1 cellular context compared by ENCODE assay signal in the genomic region with DNA sequence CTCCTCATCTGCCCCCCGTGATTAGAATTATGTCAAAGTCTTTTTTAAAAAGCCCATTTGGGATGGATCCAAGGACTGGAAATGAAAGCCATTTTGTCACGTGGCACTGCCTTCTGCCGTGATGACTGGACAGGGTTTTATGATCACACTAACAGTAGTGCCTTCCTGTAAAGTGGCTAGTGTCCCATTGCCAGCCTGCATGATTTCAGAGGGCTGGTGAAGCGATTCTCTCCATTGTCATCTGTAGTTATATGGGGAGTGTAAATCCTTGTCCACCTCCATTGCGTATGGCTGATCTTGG.
TF ChIP-seq lines count a peak whose summit lies in the region.

No MANE protein-coding gene starts in this region.

TF ChIP-seq in A549, 52 proteins besides CTCF, POLR2A, EP300 and RAD21:
- TF ChIP-seq HEYL (CRISPR knock-in tag; IDR thresholded peaks at IDR 0.05) (no peak), CEBPB (IDR thresholded peaks at IDR 0.05) (no peak), ZSCAN20 (CRISPR knock-in tag; IDR thresholded peaks at IDR 0.05) (no peak), FOSB (CRISPR knock-in tag; IDR thresholded peaks at IDR 0.05) (no peak), SREBF2 (IDR thresholded peaks at IDR 0.05) (no peak), JUNB (IDR thresholded peaks at IDR 0.05) (no peak), ESRRA (IDR thresholded peaks at IDR 0.05; ENCODE audit: borderline replicate concordance, low read length) (no peak), KDM5A (IDR thresholded peaks at IDR 0.05) (no peak), RCOR1 (IDR thresholded peaks at IDR 0.05; ENCODE audit: low read depth, low read length) (no peak), JUN (IDR thresholded peaks at IDR 0.05) (no peak), HOXB5 (CRISPR knock-in tag; IDR thresholded peaks at IDR 0.05) (no peak), PHF8 (IDR thresholded peaks at IDR 0.05; ENCODE audit: borderline replicate concordance, low read depth) (no peak), NFE2L2 (conservative IDR thresholded peaks at IDR 0.05; ENCODE audit: low read length) (no peak), SMC3 (IDR thresholded peaks at IDR 0.05) (no peak), NR3C1 (IDR thresholded peaks at IDR 0.05) (no peak)
- TF ChIP-seq, protein P1, sequence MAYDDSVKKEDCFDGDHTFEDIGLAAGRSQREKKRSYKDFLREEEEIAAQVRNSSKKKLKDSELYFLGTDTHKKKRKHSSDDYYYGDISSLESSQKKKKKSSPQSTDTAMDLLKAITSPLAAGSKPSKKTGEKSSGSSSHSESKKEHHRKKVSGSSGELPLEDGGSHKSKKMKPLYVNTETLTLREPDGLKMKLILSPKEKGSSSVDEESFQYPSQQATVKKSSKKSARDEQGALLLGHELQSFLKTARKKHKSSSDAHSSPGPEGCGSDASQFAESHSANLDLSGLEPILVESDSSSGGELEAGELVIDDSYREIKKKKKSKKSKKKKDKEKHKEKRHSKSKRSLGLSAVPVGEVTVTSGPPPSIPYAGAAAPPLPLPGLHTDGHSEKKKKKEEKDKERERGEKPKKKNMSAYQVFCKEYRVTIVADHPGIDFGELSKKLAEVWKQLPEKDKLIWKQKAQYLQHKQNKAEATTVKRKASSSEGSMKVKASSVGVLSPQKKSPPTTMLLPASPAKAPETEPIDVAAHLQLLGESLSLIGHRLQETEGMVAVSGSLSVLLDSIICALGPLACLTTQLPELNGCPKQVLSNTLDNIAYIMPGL (CRISPR knock-in tag; IDR thresholded peaks at IDR 0.05; ENCODE audit: borderline replicate concordance): no peak
